Comparison of ENCODE assay signal across 34 cellular contexts in genomic region chr3:102329561-102329960, GRCh38.
"Had no signal": no experiment of that assay in that cellular context is flagged by ENCODE, and none has a peak within 500 bp of the region (broad histone marks: within the 10 kb centered on the region; RNA-seq: fewer than 3 reads in every experiment).

No MANE protein-coding gene starts in this region.

- H3K4me3 ChIP-seq: MG63 had no signal

- H3K36me3 ChIP-seq: MG63 had no signal

- H3K27me3 ChIP-seq: MG63 had no signal

- H3K9me3 ChIP-seq: MG63 had no signal

- DNase-seq: Karpas-422, Kasumi-1, MG63, MM.1S, MV-4-11, NCI-H1048, NCI-H1092, NCI-H1092 treated with DMSO at 0.1 percent for 48 hours, NCI-H1105, NCI-H1105 treated with DMSO at 0.1 percent for 48 hours, NCI-H1417, NCI-H1417 treated with DMSO at 0.1 percent for 48 hours, NCI-H1436, NCI-H1436 treated with DMSO at 0.1 percent for 48 hours, NCI-H146, NCI-H1694, NCI-H1694 treated with DMSO at 0.1 percent for 48 hours, NCI-H187, NCI-H187 treated with DMSO at 0.1 percent for 48 hours, NCI-H1930, NCI-H2029, NCI-H2029 treated with DMSO at 0.1 percent for 48 hours, NCI-H2081, NCI-H2081 treated with DMSO at 0.1 percent for 48 hours, NCI-H2107, NCI-H2171, NCI-H2171 treated with DMSO at 0.1 percent for 48 hours, NCI-H2227 treated with DMSO at 0.1 percent for 48 hours, NCI-H226, NCI-H345, NCI-H446, NCI-H446 treated with DMSO at 0.1 percent for 48 hours, NCI-H510A, NCI-H510A treated with DMSO at 0.1 percent for 48 hours had no signal
